In genomic region chr22:41526802-41527799, GRCh38 we compare ENCODE assay signal across 8 cellular contexts. TPM values are rescaled to one million over a fixed set of nuclear protein-coding genes. Genes with fewer than 3 reads are reported as not detected.
DNase-seq lines count a peak whose midpoint lies in the region; ATAC-seq lines count a peak whose summit lies in the region.

No MANE protein-coding gene starts in this region.

- no peaks in the 10 kb centered on the region for H3K9me3 ChIP-seq in T-helper 17 cell (ENCODE audit: control insufficient read depth, low read length, poor library complexity, severe bottlenecking)

- peaks cover 14% of the 10 kb centered on the region for H3K4me1 Mint-ChIP-seq in T-helper 17 cell

- peak overlapping the region; percentile 86 for H3K27ac ChIP-seq in angular gyrus (ENCODE audit: low read depth, low read length)

- H3K27ac Mint-ChIP-seq in T-helper 17 cell, result no peak overlapping the region

- peaks cover 4% of the 10 kb centered on the region for H3K36me3 Mint-ChIP-seq in T-helper 17 cell (ENCODE audit: low read depth)

- H3K27me3 Mint-ChIP-seq in T-helper 17 cell, result no peaks in the 10 kb centered on the region

- peak; percentile 69 for ATAC-seq in T-helper 17 cell
- ATAC-seq in GM21381 (IDR thresholded peaks at IDR 0.05; ENCODE audit: unreplicated experiment), result no peak

- H3K4me3 Mint-ChIP-seq in T-helper 17 cell, result no peak overlapping the region

- DNase-seq in NOMO-1 treated with DMSO at 0.1 percent for 48 hours (lab: John Stamatoyannopoulos, UW; ENCODE audit: unreplicated experiment), result peak; percentile 17
- no peak for DNase-seq in NOMO-1 treated with dmso at 0.1 percent for 144 hours (lab: John Stamatoyannopoulos, UW; ENCODE audit: unreplicated experiment)
- peak; percentile 55 to 72 (median 64) for DNase-seq in T-helper 17 cell
- DNase-seq in iPS-NIHi7 (ENCODE audit: extremely low spot score), result peak; percentile 76
- DNase-seq in stimulated activated CD4-positive, alpha-beta T cell treated with anti-CD3 and anti-CD28 coated beads, Interleukin-2, amount 100 ng/mL, for 24 hours, result peak; percentile 74 to 81
- no peak for DNase-seq in NCI-H2029 treated with DMSO at 0.1 percent for 48 hours (lab: John Stamatoyannopoulos, UW)

RNA-seq across cellular contexts. Expression of gene POLR3H, which starts 17.2 kb away (rescaled TPM):
- 10 to 100 TPM; 11.2 to 19.5 TPM for total RNA-seq in T-helper 17 cell

RNA-seq across cellular contexts. Expression of gene CSDC2, which starts 33.7 kb away (rescaled TPM):
- total RNA-seq in T-helper 17 cell, result not detected

RNA-seq across cellular contexts. Expression of gene ACO2, which starts 58.2 kb away (rescaled TPM):
- total RNA-seq in T-helper 17 cell, result 10 to 100 TPM; 77.2 to 81.9 TPM

RNA-seq across cellular contexts. Expression of gene PHF5A, which starts 58.6 kb away (rescaled TPM):
- 10 to 100 TPM; 31.7 to 39.6 TPM for total RNA-seq in T-helper 17 cell

Comparison
In these comparisons a context has a peak if more than half of its experiments do, and no peak if none do; other contexts are left out.
1. DNase-seq: peak in NOMO-1 treated with DMSO at 0.1 percent for 48 hours (single experiment), T-helper 17 cell (3 of 3), iPS-NIHi7 (single experiment) and stimulated activated CD4-positive, alpha-beta T cell treated with anti-CD3 and anti-CD28 coated beads, Interleukin-2, amount 100 ng/mL, for 24 hours (2 of 2); none in NOMO-1 treated with dmso at 0.1 percent for 144 hours (single experiment) and NCI-H2029 treated with DMSO at 0.1 percent for 48 hours (single experiment).